Comparison of ENCODE assay signal across 16 cellular contexts in genomic region chr17:6548034-6548433, GRCh38. TPM values are rescaled to one million over a fixed set of nuclear protein-coding genes. Genes with fewer than 3 reads are reported as not detected.
DNase-seq lines count a peak whose midpoint lies in the region; ATAC-seq, FAIRE-seq and TF ChIP-seq lines count a peak whose summit lies in the region.
"Had no signal": no experiment of that assay in that cellular context is flagged by ENCODE, and none has a peak within 500 bp of the region (broad histone marks: within the 10 kb centered on the region; RNA-seq: fewer than 3 reads in every experiment).

No MANE protein-coding gene starts in this region.

- no peak overlapping the region for H2AFZ ChIP-seq in PC-3 (ENCODE audit: low read length)
- H2AFZ ChIP-seq in HepG2 (ENCODE audit: low read length) = no peak overlapping the region

- WGBS in heart right ventricle, 2 donors = 64 to 66% methylated on average over 5 of the region's 5 CpGs
- 46% methylated on average over 3 of the region's 5 CpGs for WGBS in HepG2 (ENCODE audit: low lambda C conversion rate)

- H3F3A ChIP-seq in PC-3 (ENCODE audit: low read length, unreplicated experiment) = no peaks in the 10 kb centered on the region

- H3K79me2 ChIP-seq in PC-3 (ENCODE audit: low read length) = no peaks in the 10 kb centered on the region
- H3K79me2 ChIP-seq in HepG2 (ENCODE audit: insufficient read depth, low read length) = no peaks in the 10 kb centered on the region

- POLR2A ChIA-PET in PC-3 (lab: Charles Lee; ENCODE audit: unreplicated experiment) (no interaction called here), HepG2 (lab: Yijun Ruan, JAX) (no interaction called here)

- peaks cover 16% of the 10 kb centered on the region for H3K4me1 ChIP-seq in left ventricle myocardium inferior
- H3K4me1 ChIP-seq in heart right ventricle = peaks cover 0 to 21% (median 9%) of the 10 kb centered on the region in 9 donors
- H3K4me1 ChIP-seq in PC-3 (ENCODE audit: insufficient read depth, low read length) = peaks cover 39% of the 10 kb centered on the region
- peaks cover 24% of the 10 kb centered on the region for H3K4me1 ChIP-seq in HepG2 (ENCODE audit: insufficient read depth, low read length)
- H3K4me1 ChIP-seq: Caco-2 had no signal

- DNase-seq in left ventricle myocardium inferior (no peak), heart right ventricle (no peak), PC-3 (no peak), HepG2 (ENCODE audit: low spot score) (no peak), NCI-H82 treated with DMSO at 0.1 percent for 48 hours (lab: John Stamatoyannopoulos, UW; ENCODE audit: unreplicated experiment) (no peak), omental fat pad (ENCODE audit: low spot score) (no peak)
- DNase-seq: activated CD4-positive, alpha-beta T cell treated with anti-CD3 and anti-CD28 coated beads, Interleukin-2, amount 50 U/mL, for 4 hours; Caco-2; effector CD4-positive, alpha-beta T cell; EL; HFFc6; NCI-H187 treated with DMSO at 0.1 percent for 48 hours had no signal

- H3K36me3 ChIP-seq in left ventricle myocardium inferior (no peaks in the 10 kb centered on the region), heart right ventricle (no peaks in the 10 kb centered on the region), PC-3 (ENCODE audit: low read depth, low read length) (no peaks in the 10 kb centered on the region), HepG2 (replicated peaks in 1 of 2; ENCODE audit: control insufficient read depth in 1 of 2, insufficient read depth in 2 of 2, low read length in 2 of 2) (no peaks in the 10 kb centered on the region)

- TF ChIP-seq CTCF in left ventricle myocardium inferior (IDR thresholded peaks at IDR 0.05; ENCODE audit: borderline replicate concordance) = no peak
- TF ChIP-seq CTCF in heart right ventricle (IDR thresholded peaks at IDR 0.05) = no peak
- no peak for TF ChIP-seq CTCF in PC-3 (conservative IDR thresholded peaks at IDR 0.05; ENCODE audit: low read depth, low read length)
- no peak for TF ChIP-seq CTCF in HepG2 (CRISPR knock-in tag; IDR thresholded peaks at IDR 0.05)
- TF ChIP-seq CTCF in omental fat pad (IDR thresholded peaks at IDR 0.05) = no peak

- in situ Hi-C loops in HepG2 (cut with HindIII; ENCODE audit: extremely low pct_ligation_motif_present, low pct_unique_long_range_greater_than_20kb) = no loop called here

- H3K9ac ChIP-seq in PC-3 (ENCODE audit: low read length) = no peak overlapping the region
- H3K9ac ChIP-seq in HepG2 (ENCODE audit: insufficient read depth, low read depth, low read length) = no peak overlapping the region

- H3K9me3 ChIP-seq in left ventricle myocardium inferior (replicated peaks) (no peaks in the 10 kb centered on the region), heart right ventricle (no peaks in the 10 kb centered on the region), PC-3 (ENCODE audit: low read length) (no peaks in the 10 kb centered on the region), HepG2 (ENCODE audit: low read length) (no peaks in the 10 kb centered on the region)
- H3K9me3 ChIP-seq: Caco-2 had no signal

- H3K27ac ChIP-seq in left ventricle myocardium inferior (replicated peaks) (peak overlapping the region; percentile 38), heart right ventricle (peak overlapping the region in 1 of 10 donors; percentile 19), PC-3 (ENCODE audit: low read length) (peak overlapping the region; percentile 62), HepG2 (ENCODE audit: extremely low read length, insufficient read depth, low read length) (no peak overlapping the region)

- H4K20me1 ChIP-seq in PC-3 (ENCODE audit: low read length) = no peaks in the 10 kb centered on the region
- 0 out of 2 replicates have a peak, but pooled peaks cover 1% of the 10 kb centered on the region for H4K20me1 ChIP-seq in HepG2 (ENCODE audit: insufficient read depth, low read length)

- H3K4me2 ChIP-seq in PC-3 (ENCODE audit: low read length) (peak overlapping the region; percentile 13; the same call in 1 of the 2 replicates), HepG2 (ENCODE audit: low read depth, low read length) (peak overlapping the region; percentile 75)

- BruUV-seq in PC-3 (replicated peaks; lab: Mats Ljungman, UMichigan) (no TSS peak), HepG2 (replicated peaks; lab: Mats Ljungman, UMichigan) (no TSS peak)

- no peak for TF ChIP-seq EP300 in HepG2 (IDR thresholded peaks at IDR 0.05; ENCODE audit: low read depth in 2 of 2, low read length in 2 of 2)
- no peak for TF ChIP-seq EP300 in HepG2 (CRISPR knock-in tag; IDR thresholded peaks at IDR 0.05; ENCODE audit: borderline replicate concordance)

- H3K27me3 ChIP-seq in left ventricle myocardium inferior (ENCODE audit: low read depth) (peaks cover 11% of the 10 kb centered on the region), heart right ventricle (peaks cover 0 to 2% (median 0%) of the 10 kb centered on the region in 7 donors), PC-3 (ENCODE audit: low read length) (no peaks in the 10 kb centered on the region), HepG2 (ENCODE audit: control insufficient read depth in 1 of 2, insufficient read depth in 2 of 2, low read length in 2 of 2) (peaks cover 0 to under 1% of the 10 kb centered on the region in 2 experiments; a peak in 3 of 5 replicates)

- no peak for TF ChIP-seq RAD21 in HepG2 (CRISPR knock-in tag; IDR thresholded peaks at IDR 0.05)

- ATAC-seq in heart right ventricle (no peak), PC-3 (no peak), HepG2 (peak; percentile 9; the same call in 1 of the 3 replicates), HG02840 (IDR thresholded peaks at IDR 0.05; ENCODE audit: low FRiP score, unreplicated experiment) (no peak), HG03439 (IDR thresholded peaks at IDR 0.05; ENCODE audit: unreplicated experiment) (no peak), omental fat pad (ENCODE audit: low FRiP score) (no peak)

- no peak for TF ChIP-seq POLR2A in HepG2 (IDR thresholded peaks at IDR 0.05; ENCODE audit: insufficient read depth in 1 of 2, low read depth in 2 of 2, low read length in 2 of 2)

- no peak for FAIRE-seq in HepG2 (lab: Jason Lieb, UNC)
- FAIRE-seq: islet of Langerhans, TTC549 had no signal

- intact Hi-C loops in left ventricle myocardium inferior (cut with micrococcal nuclease) = no loop called here
- intact Hi-C loops in heart right ventricle (cut with DNase I) = no loop called here
- intact Hi-C loops in PC-3 (cut with micrococcal nuclease) = no loop called here
- intact Hi-C loops in HepG2 (cut with micrococcal nuclease; ENCODE audit: unreplicated experiment) = no loop called here

- H3K9me2 ChIP-seq in PC-3 (replicated peaks; ENCODE audit: low read length) = no peaks in the 10 kb centered on the region

- H3K4me3 ChIP-seq in left ventricle myocardium inferior (no peak overlapping the region), heart right ventricle (no peak overlapping the region), PC-3 (ENCODE audit: low read length) (no peak overlapping the region), HepG2 (replicated peaks in 1 of 3; ENCODE audit: insufficient read depth in 1 of 3, low read depth in 2 of 3, low read length in 3 of 3) (peak overlapping the region in 1 of 3 experiments; percentile 53; a peak in 1 of 6 replicates)

- CTCF ChIA-PET in PC-3 (lab: Charles Lee) = no interaction called here
- CTCF ChIA-PET in HepG2 (lab: Yijun Ruan, JAX; ENCODE audit: low intra/inter-chr PET ratio, low total read pairs) = no interaction called here

TF ChIP-seq in HepG2, 621 proteins besides CTCF, POLR2A, EP300 and RAD21 (continues in another document):
- TF ChIP-seq ZNF7 (CRISPR knock-in tag; IDR thresholded peaks at IDR 0.05) = no peak
- TF ChIP-seq FOXO1 (CRISPR knock-in tag; IDR thresholded peaks at IDR 0.05) = no peak
- TF ChIP-seq SKI (IDR thresholded peaks at IDR 0.05; ENCODE audit: partially characterized antibody) = no peak

RNA-seq across cellular contexts. Expression of gene PITPNM3, which starts 8.3 kb away (rescaled TPM):
- total RNA-seq in left ventricle myocardium inferior (0.36 TPM), heart right ventricle (under 1 TPM; 0.12 to 0.70 (median 0.35) TPM), PC-3 (2014; rRNA removed) (7.1 and 9.7 TPM in 2 replicates), HepG2 (2016; rRNA removed; fragmentation: Illumina TruSeq; extraction: Trizol) (0.13 and 0.28 TPM in 2 replicates), omental fat pad (1 to 10 TPM in 3 of 4 donors, under 1 TPM in 1; 0.82 to 3.5 (median 2.5) TPM)
- polyA plus RNA-seq in heart right ventricle (under 1 TPM; 0.17 to 0.37 TPM), HepG2 (2011; rRNA removed) (0.29 and 0.33 TPM in 2 replicates)
- total RNA-seq in HepG2 (2016; cell fraction: cytosol; rRNA removed; fragmentation: Illumina TruSeq; extraction: Trizol; ENCODE audit: low read depth) = not detected in 2 replicates
- 0.04 and 0.32 TPM in 2 replicates for total RNA-seq in HepG2 (2016; cell fraction: insoluble cytoplasmic fraction; rRNA removed; fragmentation: Illumina TruSeq; extraction: Trizol)
- total RNA-seq in HepG2 (2016; cell fraction: membrane; rRNA removed; fragmentation: Illumina TruSeq; extraction: Trizol) = 0.03 and 0.06 TPM in 2 replicates
- 0.16 and 0.68 TPM in 2 replicates for total RNA-seq in HepG2 (2016; cell fraction: nucleus; rRNA removed; fragmentation: Illumina TruSeq; extraction: Trizol)
- polyA plus RNA-seq in HepG2 (2011; cell fraction: cytosol; rRNA removed) = 0.13 and 0.15 TPM in 2 replicates
- 1.6 and 1.9 TPM in 2 replicates for polyA plus RNA-seq in HepG2 (2011; cell fraction: nucleus; rRNA removed)
- polyA plus RNA-seq in HepG2 (2012) = 0.23 and 0.30 TPM in 2 replicates
- polyA plus RNA-seq in HepG2 (2016; cell fraction: cytosol; fragmentation: Illumina TruSeq; extraction: Trizol; ENCODE audit: low read depth) = not detected in 2 replicates
- polyA plus RNA-seq in HepG2 (2016; cell fraction: insoluble cytoplasmic fraction; fragmentation: Illumina TruSeq; extraction: Trizol; ENCODE audit: low read depth) = 0.07 and 0.20 TPM in 2 replicates
- polyA plus RNA-seq in HepG2 (2016; cell fraction: membrane; fragmentation: Illumina TruSeq; extraction: Trizol; ENCODE audit: low read depth) = 0.05 TPM in 1 of 2 replicates, not detected in the other
- polyA plus RNA-seq in HepG2 (2016; cell fraction: nucleus; fragmentation: Illumina TruSeq; extraction: Trizol; ENCODE audit: insufficient read depth, low read depth) = 1.0 and 1.3 TPM in 2 replicates
- 0.44 and 30.1 TPM in 2 replicates for polyA minus RNA-seq in HepG2 (2011; rRNA and poly(A)+ RNA removed; ENCODE audit: low replicate concordance)
- polyA minus RNA-seq in HepG2 (2011; cell fraction: cytosol; rRNA and poly(A)+ RNA removed) = 0.30 and 0.44 TPM in 2 replicates
- 0.50 and 0.52 TPM in 2 replicates for polyA minus RNA-seq in HepG2 (2011; cell fraction: nucleus; rRNA and poly(A)+ RNA removed)
